In genomic region chr11:72642815-72643511, GRCh38 we compare ENCODE assay signal across 1 cellular context.
TF ChIP-seq lines count a peak whose summit lies in the region.

No MANE protein-coding gene starts in this region.

TF ChIP-seq in K562, 482 proteins besides CTCF, POLR2A, EP300 and RAD21 (continued from another document and continues in another):
- TF ChIP-seq ZNF511 (CRISPR knock-in tag; IDR thresholded peaks at IDR 0.05) (peak; percentile 69; the same call in 1 of the 2 replicates), ZNF512 (tag; IDR thresholded peaks at IDR 0.05) (no peak), RREB1 (CRISPR knock-in tag; IDR thresholded peaks at IDR 0.05) (no peak), HNRNPL (IDR thresholded peaks at IDR 0.05; ENCODE audit: low read depth, low read length) (no peak), ZNF655 (CRISPR knock-in tag; IDR thresholded peaks at IDR 0.05) (no peak), ZNF584 (CRISPR knock-in tag; IDR thresholded peaks at IDR 0.05; ENCODE audit: low read depth) (no peak), PHF21A (IDR thresholded peaks at IDR 0.05; ENCODE audit: borderline replicate concordance, low read depth) (no peak; the same call in 1 of the 2 replicates), ZNF57 (CRISPR knock-in tag; IDR thresholded peaks at IDR 0.05) (no peak), SMC3 (conservative IDR thresholded peaks at IDR 0.05; ENCODE audit: insufficient read depth, low read depth, low read length) (peak; percentile 92), ZSCAN29 (IDR thresholded peaks at IDR 0.05) (peak; percentile 93), ZBTB40 (IDR thresholded peaks at IDR 0.05) (no peak), ZBTB40 (CRISPR knock-in tag; IDR thresholded peaks at IDR 0.05) (no peak), NKRF (IDR thresholded peaks at IDR 0.05; ENCODE audit: borderline replicate concordance) (peak; percentile 56; the same call in 1 of the 2 replicates), NONO (IDR thresholded peaks at IDR 0.05; ENCODE audit: low read depth in 2 of 2, low read length in 1 of 2) (0 out of 4 replicates have a peak, but pooled peaks of 1 of the 2 experiments have one; percentile 38), ZNF507 (tag; conservative IDR thresholded peaks at IDR 0.05) (no peak), CTBP1 (IDR thresholded peaks at IDR 0.05; ENCODE audit: borderline replicate concordance) (peak; percentile 94), CREB1 (IDR thresholded peaks at IDR 0.05) (no peak), CREB1 (CRISPR knock-in tag; IDR thresholded peaks at IDR 0.05) (peak; percentile 37; the same call in 1 of the 2 replicates), ATF7 (IDR thresholded peaks at IDR 0.05) (peak; percentile 56), POLR2G (IDR thresholded peaks at IDR 0.05; ENCODE audit: low read depth, low read length) (peak; percentile 48; the same call in 1 of the 2 replicates), CCNT2 (IDR thresholded peaks at IDR 0.05; ENCODE audit: borderline replicate concordance, extremely low read depth, insufficient read length, low read depth, low read length) (peak; percentile 56), ESRRA (IDR thresholded peaks at IDR 0.05; ENCODE audit: borderline replicate concordance, low read depth) (0 out of 2 replicates have a peak, but pooled peaks have one; percentile 34), CBFB (CRISPR knock-in tag; IDR thresholded peaks at IDR 0.05) (peak; percentile 54; the same call in 1 of the 2 replicates), ZNF280A (IDR thresholded peaks at IDR 0.05; ENCODE audit: low read depth, partially characterized antibody) (no peak), BHLHE40 (IDR thresholded peaks at IDR 0.05; ENCODE audit: low read length) (peak; percentile 63), CREM (IDR thresholded peaks at IDR 0.05; ENCODE audit: low read depth) (0 out of 2 replicates have a peak, but pooled peaks have one; percentile 33), KDM2B (CRISPR knock-in tag; IDR thresholded peaks at IDR 0.05) (peak; percentile 95), ZBTB33 (CRISPR knock-in tag; IDR thresholded peaks at IDR 0.05) (peak; percentile 66; the same call in 1 of the 2 replicates), ZNF707 (CRISPR knock-in tag; conservative IDR thresholded peaks at IDR 0.05) (no peak)
